ENCODE assay signal across 1 cellular context in the genomic region with DNA sequence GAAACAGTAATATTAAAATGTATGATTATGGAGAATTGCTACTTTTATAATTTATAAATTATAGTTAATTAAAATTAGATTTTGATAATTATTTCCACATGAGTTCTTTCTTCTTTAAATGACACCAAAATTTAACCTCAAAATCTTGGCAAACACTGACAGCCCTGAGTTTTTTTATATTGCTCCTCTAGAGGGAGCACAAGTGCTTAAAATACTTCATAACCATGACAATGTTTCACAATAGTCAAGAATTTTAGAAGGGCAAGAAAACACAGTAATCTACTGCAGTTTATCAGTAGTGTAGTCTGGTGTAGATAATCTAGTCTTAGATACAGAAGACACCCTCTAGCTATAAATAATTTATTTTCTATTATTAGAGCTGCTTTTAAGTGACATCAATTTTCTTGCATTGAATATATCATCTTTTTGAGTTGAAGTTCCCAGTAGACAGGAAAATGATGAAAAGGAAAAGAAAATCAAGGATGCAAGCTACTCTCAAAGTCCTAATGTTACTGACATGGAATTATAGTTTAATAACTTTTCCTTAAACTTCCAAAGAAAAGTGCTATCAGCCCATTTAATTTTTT.
TF ChIP-seq lines count a peak whose summit lies in the region.

No MANE protein-coding gene starts in this region.

TF ChIP-seq in K562, 482 proteins besides CTCF, POLR2A, EP300 and RAD21 (continued from another document):
- TF ChIP-seq, protein P1, sequence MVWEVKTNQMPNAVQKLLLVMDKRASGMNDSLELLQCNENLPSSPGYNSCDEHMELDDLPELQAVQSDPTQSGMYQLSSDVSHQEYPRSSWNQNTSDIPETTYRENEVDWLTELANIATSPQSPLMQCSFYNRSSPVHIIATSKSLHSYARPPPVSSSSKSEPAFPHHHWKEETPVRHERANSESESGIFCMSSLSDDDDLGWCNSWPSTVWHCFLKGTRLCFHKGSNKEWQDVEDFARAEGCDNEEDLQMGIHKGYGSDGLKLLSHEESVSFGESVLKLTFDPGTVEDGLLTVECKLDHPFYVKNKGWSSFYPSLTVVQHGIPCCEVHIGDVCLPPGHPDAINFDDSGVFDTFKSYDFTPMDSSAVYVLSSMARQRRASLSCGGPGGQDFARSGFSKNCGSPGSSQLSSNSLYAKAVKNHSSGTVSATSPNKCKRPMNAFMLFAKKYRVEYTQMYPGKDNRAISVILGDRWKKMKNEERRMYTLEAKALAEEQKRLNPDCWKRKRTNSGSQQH (CRISPR knock-in tag; IDR thresholded peaks at IDR 0.05), result no peak
- no peak for TF ChIP-seq MAFF (IDR thresholded peaks at IDR 0.05; ENCODE audit: low read length)
- TF ChIP-seq STAT5B (CRISPR knock-in tag; IDR thresholded peaks at IDR 0.05), result no peak
- no peak for TF ChIP-seq CEBPG (CRISPR knock-in tag; IDR thresholded peaks at IDR 0.05)
- peak; percentile 69 to 87 for TF ChIP-seq CEBPG (tag; conservative IDR thresholded peaks at IDR 0.05 in 1 of 2, IDR thresholded peaks at IDR 0.05 in 1 of 2)
- TF ChIP-seq JUN (IDR thresholded peaks at IDR 0.05; ENCODE audit: borderline replicate concordance, low read depth, low read length), result no peak
- no peak for TF ChIP-seq JUN (CRISPR knock-in tag; IDR thresholded peaks at IDR 0.05; ENCODE audit: borderline replicate concordance)
- no peak for TF ChIP-seq MTF1 (CRISPR knock-in tag; IDR thresholded peaks at IDR 0.05; ENCODE audit: borderline replicate concordance)
- TF ChIP-seq CEBPB (tag; IDR thresholded peaks at IDR 0.05), result peak; percentile 93
- TF ChIP-seq ZNF668 (CRISPR knock-in tag; IDR thresholded peaks at IDR 0.05), result no peak
- TF ChIP-seq HIVEP1 (CRISPR knock-in tag; IDR thresholded peaks at IDR 0.05), result no peak
- TF ChIP-seq XRCC5 (IDR thresholded peaks at IDR 0.05; ENCODE audit: low read depth, low read length), result no peak
- no peak for TF ChIP-seq MTA2 (IDR thresholded peaks at IDR 0.05; ENCODE audit: low read depth)
- TF ChIP-seq XRCC3 (IDR thresholded peaks at IDR 0.05), result no peak
- TF ChIP-seq ZNF445 (CRISPR knock-in tag; IDR thresholded peaks at IDR 0.05; ENCODE audit: low read depth), result no peak
- TF ChIP-seq, protein P2, sequence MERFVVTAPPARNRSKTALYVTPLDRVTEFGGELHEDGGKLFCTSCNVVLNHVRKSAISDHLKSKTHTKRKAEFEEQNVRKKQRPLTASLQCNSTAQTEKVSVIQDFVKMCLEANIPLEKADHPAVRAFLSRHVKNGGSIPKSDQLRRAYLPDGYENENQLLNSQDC (CRISPR knock-in tag; IDR thresholded peaks at IDR 0.05), result no peak
- TF ChIP-seq SMC3 (conservative IDR thresholded peaks at IDR 0.05; ENCODE audit: insufficient read depth, low read depth, low read length), result 0 out of 2 replicates have a peak, but pooled peaks have one; percentile 8
